Comparison of ENCODE assay signal across 8 cellular contexts in the genomic region with DNA sequence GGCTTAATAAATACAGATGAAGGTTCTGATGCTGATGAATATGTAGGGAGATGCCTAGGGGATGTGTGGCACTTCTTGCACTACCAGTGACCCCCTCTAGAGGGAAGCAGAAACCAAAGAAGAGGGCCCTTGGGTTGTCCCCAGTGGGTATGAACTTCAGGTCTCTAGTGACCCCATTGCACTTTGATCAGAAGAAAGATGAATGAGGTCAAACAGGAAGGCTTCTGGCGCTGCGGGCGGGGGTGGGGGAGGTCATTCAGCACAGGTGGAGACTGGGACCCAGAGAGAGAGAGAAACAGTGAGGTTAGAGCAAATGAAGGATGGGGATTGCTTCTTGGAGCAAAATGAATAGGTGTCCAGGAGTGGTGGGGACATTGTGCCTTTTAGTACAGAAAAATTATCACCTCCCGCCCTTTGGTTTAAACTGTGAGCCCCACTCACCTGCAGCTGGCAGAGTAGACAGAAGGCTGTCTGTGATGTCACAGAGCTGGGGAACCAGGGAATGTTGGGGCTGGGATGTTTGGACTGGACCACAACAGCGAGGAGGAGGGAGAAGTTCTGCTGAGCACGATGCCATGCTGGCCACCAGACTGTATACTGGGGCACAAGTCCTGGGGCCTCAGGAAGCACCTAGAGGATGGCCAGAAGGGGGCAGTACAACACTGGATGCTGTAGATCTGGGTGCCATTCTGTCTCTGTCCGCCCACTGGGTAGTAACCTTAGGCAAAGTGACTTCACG. TPM values are rescaled to one million over a fixed set of nuclear protein-coding genes. Genes with fewer than 3 reads are reported as not detected.
DNase-seq lines count a peak whose midpoint lies in the region; ATAC-seq and TF ChIP-seq lines count a peak whose summit lies in the region.

A gene with protein sequence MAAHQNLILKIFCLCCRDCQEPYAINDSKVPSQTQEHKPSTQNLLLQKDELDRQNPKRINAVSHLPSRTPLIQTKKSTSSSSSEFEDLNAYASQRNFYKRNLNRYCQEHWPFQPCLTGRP (minus strand): TSS at position 599 of the 739 bp plus-strand sequence. CDS start 10,469 bp downstream, outside the sequence.

- H3K9me3 ChIP-seq in trophoblast cell (ENCODE audit: insufficient read depth, low read depth, low read length) = no peaks in the 10 kb centered on the region

- no peak within 1 kb of the TSS for H3K9ac ChIP-seq in trophoblast cell (ENCODE audit: low read length)

- DNase-seq in DMS153 treated with DMSO at 0.1 percent for 48 hours (lab: John Stamatoyannopoulos, UW; ENCODE audit: unreplicated experiment) (peak; percentile 55), KG1 (lab: John Stamatoyannopoulos, UW) (peak; percentile 24), RKO (ENCODE audit: low spot score) (peak; percentile 78), fibroblast of villous mesenchyme (ENCODE audit: low read depth) (peak; percentile 80), trophoblast cell (peak; percentile 61 to 81), ureter (ENCODE audit: low spot score) (peak; percentile 79)
- DNase-seq in activated T-cell treated with anti-CD3 and anti-CD28 coated beads, Interleukin-2, amount 50 U/mL, for 4 hours = peak; percentile 75

- no peak within 1 kb of the TSS for H3K4me3 ChIP-seq in fibroblast of villous mesenchyme (ENCODE audit: low read depth, low read length)
- H3K4me3 ChIP-seq in trophoblast cell (ENCODE audit: low read depth, low read length) = no peak within 1 kb of the TSS

- H4K8ac ChIP-seq in trophoblast cell (ENCODE audit: low read depth, low read length) = peak within 1 kb of the TSS; percentile 10

- no peak within 1 kb of the TSS for H3K18ac ChIP-seq in trophoblast cell (ENCODE audit: low read length)

- H3K36me3 Mint-ChIP-seq in activated T-cell treated with anti-CD3 and anti-CD28 coated beads, Interleukin-2, amount 50 U/mL, for 4 hours (ENCODE audit: insufficient read depth) = no peaks in the 10 kb centered on the region

- peak; percentile 91 for TF ChIP-seq CTCF in fibroblast of villous mesenchyme (IDR thresholded peaks at IDR 0.05; ENCODE audit: insufficient read depth, low read depth, low read length)

- peaks cover 5 to 7% of the 10 kb centered on the region in 2 experiments for H3K4me1 ChIP-seq in trophoblast cell (ENCODE audit: control insufficient read depth in 1 of 2, insufficient read depth in 2 of 2, low read length in 2 of 2)

- H2BK120ac ChIP-seq in trophoblast cell (ENCODE audit: insufficient read depth, low read length, poor library complexity) = no peak within 1 kb of the TSS

- H3K4me2 ChIP-seq in trophoblast cell (ENCODE audit: low read length) = no peak within 1 kb of the TSS

- H2BK5ac ChIP-seq in trophoblast cell (ENCODE audit: low read depth, low read length, poor library complexity) = no peak within 1 kb of the TSS

- no peak within 1 kb of the TSS for H3K23ac ChIP-seq in trophoblast cell (ENCODE audit: low read length)

- H3K9me3 Mint-ChIP-seq in activated T-cell treated with anti-CD3 and anti-CD28 coated beads, Interleukin-2, amount 50 U/mL, for 4 hours = peaks cover 9% of the 10 kb centered on the region

- H2BK12ac ChIP-seq in trophoblast cell (ENCODE audit: low read length) = peak within 1 kb of the TSS; percentile 13

- no peak within 1 kb of the TSS for H3K4ac ChIP-seq in trophoblast cell (ENCODE audit: low read depth, low read length)

- H3K27me3 ChIP-seq in trophoblast cell (ENCODE audit: insufficient read depth, low read length) = no peaks in the 10 kb centered on the region

- H3K14ac ChIP-seq in trophoblast cell (ENCODE audit: low read length) = no peak within 1 kb of the TSS

- H3K79me1 ChIP-seq in trophoblast cell (ENCODE audit: low read length) = peaks cover 5% of the 10 kb centered on the region

- peak within 1 kb of the TSS; percentile 45 for H2AK5ac ChIP-seq in trophoblast cell (ENCODE audit: low read length)

- H4K12ac ChIP-seq in trophoblast cell (ENCODE audit: low read depth, low read length) = no peak within 1 kb of the TSS

- H2AFZ ChIP-seq in trophoblast cell (ENCODE audit: insufficient read depth, low read length, poor library complexity) = no peak within 1 kb of the TSS

- H3K4me1 Mint-ChIP-seq in activated T-cell treated with anti-CD3 and anti-CD28 coated beads, Interleukin-2, amount 50 U/mL, for 4 hours (ENCODE audit: low read depth) = peaks cover 27% of the 10 kb centered on the region

- H4K91ac ChIP-seq in trophoblast cell (ENCODE audit: low read depth, low read length) = peak within 1 kb of the TSS; percentile 45

- no peaks in the 10 kb centered on the region for H3K79me2 ChIP-seq in trophoblast cell (ENCODE audit: control insufficient read depth, insufficient read depth, low read length, poor library complexity)

- peak; percentile 53 for ATAC-seq in GM21576 (IDR thresholded peaks at IDR 0.05; ENCODE audit: unreplicated experiment)
- peak; percentile 91 to 93 for ATAC-seq in activated T-cell treated with anti-CD3 and anti-CD28 coated beads, Interleukin-2, amount 50 U/mL, for 4 hours

- WGBS in trophoblast cell (ENCODE audit: extremely low coverage, insufficient coverage, insufficient read length) = no CpG with 5 or more reads among the region's 8 CpGs

- H3K36me3 ChIP-seq in trophoblast cell (ENCODE audit: control insufficient read depth in 1 of 2, insufficient read depth in 2 of 2, low read length in 2 of 2) = peaks cover 0 to under 1% of the 10 kb centered on the region in 2 experiments

- peaks cover 7% of the 10 kb centered on the region for H3K27me3 Mint-ChIP-seq in activated T-cell treated with anti-CD3 and anti-CD28 coated beads, Interleukin-2, amount 50 U/mL, for 4 hours (ENCODE audit: low read depth)

- peak within 1 kb of the TSS; percentile 55 for H3K4me3 Mint-ChIP-seq in activated T-cell treated with anti-CD3 and anti-CD28 coated beads, Interleukin-2, amount 50 U/mL, for 4 hours

- H3K27ac ChIP-seq in trophoblast cell (ENCODE audit: low read depth, low read length) = no peak within 1 kb of the TSS

RNA-seq across cellular contexts. Expression of the gene that starts here (rescaled TPM):
- total RNA-seq in activated T-cell treated with anti-CD3 and anti-CD28 coated beads, Interleukin-2, amount 50 U/mL, for 4 hours = under 1 TPM in 1 of 3 donors, not detected in 2; 0.42 TPM
- total RNA-seq in fibroblast of villous mesenchyme (not detected in 2 replicates), ureter (not detected)
- polyA plus RNA-seq in trophoblast cell (2013) = not detected in 2 replicates

Comparison
In these comparisons a context has a peak if more than half of its experiments do, and no peak if none do; other contexts are left out.
1. Peak in DNase-seq and ATAC-seq in activated T-cell treated with anti-CD3 and anti-CD28 coated beads, Interleukin-2, amount 50 U/mL, for 4 hours; RNA of the gene not detected or under 1 TPM.
2. Peak in DNase-seq in fibroblast of villous mesenchyme; RNA of the gene not detected or under 1 TPM.
3. Peak in DNase-seq in ureter; RNA of the gene not detected or under 1 TPM.
4. DNase-seq: peak in every context shown above with its lines; median percentile 80 in fibroblast of villous mesenchyme; 79 in ureter; 78 in RKO; 75 in activated T-cell treated with anti-CD3 and anti-CD28 coated beads, Interleukin-2, amount 50 U/mL, for 4 hours; 71 in trophoblast cell; 55 in DMS153 treated with DMSO at 0.1 percent for 48 hours; 24 in KG1.